ENCODE assay signal across 10 cellular contexts in genomic region chr1:184752656-184753055, GRCh38. TPM values are rescaled to one million over a fixed set of nuclear protein-coding genes. Genes with fewer than 3 reads are reported as not detected.
DNase-seq lines count a peak whose midpoint lies in the region; ATAC-seq and TF ChIP-seq lines count a peak whose summit lies in the region.
"Had no signal": no experiment of that assay in that cellular context is flagged by ENCODE, and none has a peak within 500 bp of the region (broad histone marks: within the 10 kb centered on the region; RNA-seq: fewer than 3 reads in every experiment).

No MANE protein-coding gene starts in this region.

- no peaks in the 10 kb centered on the region for H3K9me2 ChIP-seq in OCI-LY7 (ENCODE audit: insufficient read depth, low read length)

- POLR2A ChIA-PET in OCI-LY7 (lab: Charles Lee): interaction anchor here (0.6 to 4.2 kb wide), 7 partner anchors 15 to 794 kb away, joined by 3 to 17 read pairs (median 3); no protein-coding TSS in a partner anchor

- H3K79me2 ChIP-seq in OCI-LY7 (ENCODE audit: insufficient read depth, low read depth, low read length): peaks cover 17% of the 10 kb centered on the region; the same call in 1 of the 2 replicates

- H3K36me3 ChIP-seq in OCI-LY7 (ENCODE audit: insufficient read depth, low read length): no peaks in the 10 kb centered on the region

- peak overlapping the region; percentile 81 for H3K4me3 ChIP-seq in OCI-LY7 (ENCODE audit: low read depth, low read length, poor library complexity, severe bottlenecking)

- peak overlapping the region; percentile 97 for H3K27ac Mint-ChIP-seq in activated T-cell treated with anti-CD3 and anti-CD28 coated beads, Interleukin-2, amount 50 U/mL, for 24 hours
- peak overlapping the region in 2 of 5 experiments; percentile 81 to 93 for H3K27ac Mint-ChIP-seq in brain
- no peak overlapping the region for H3K27ac Mint-ChIP-seq in stimulated activated naive CD8-positive, alpha-beta T cell treated with anti-CD3 and anti-CD28 coated beads, Interleukin-15, amount 100 ng/mL, for 72 hours

- peak overlapping the region; percentile 86 for H3K4me3 Mint-ChIP-seq in activated T-cell treated with anti-CD3 and anti-CD28 coated beads, Interleukin-2, amount 50 U/mL, for 24 hours
- H3K4me3 Mint-ChIP-seq in brain: peak overlapping the region; percentile 89 to 97 (median 96)
- peak overlapping the region; percentile 88 to 99 for H3K4me3 Mint-ChIP-seq in stimulated activated naive CD8-positive, alpha-beta T cell treated with anti-CD3 and anti-CD28 coated beads, Interleukin-15, amount 100 ng/mL, for 72 hours

- no peak for DNase-seq in activated T-cell treated with anti-CD3 and anti-CD28 coated beads, Interleukin-2, amount 50 U/mL, for 24 hours
- no peak for DNase-seq in activated T-cell treated with anti-CD3 and anti-CD28 coated beads, Interleukin-2, amount 50 U/mL, for 48 hours
- no peak for DNase-seq in OCI-LY7 (ENCODE audit: low spot score)
- no peak for DNase-seq in stimulated activated naive CD8-positive, alpha-beta T cell treated with anti-CD3 and anti-CD28 coated beads, Interleukin-15, amount 100 ng/mL, for 72 hours
- DNase-seq in hippocampal formation (lab: John Stamatoyannopoulos, UW): no peak
- DNase-seq in GM19240 (ENCODE audit: insufficient read length, low spot score): no peak
- DNase-seq in kidney glomerular epithelial cell (lab: John Stamatoyannopoulos, UW): no peak
- DNase-seq: HCEC 1CT had no signal

- no peaks in the 10 kb centered on the region for H3K9me3 ChIP-seq in OCI-LY7 (ENCODE audit: low read length)

- H2AFZ ChIP-seq in OCI-LY7 (ENCODE audit: low read length): no peak overlapping the region

- H3K9me3 Mint-ChIP-seq in activated T-cell treated with anti-CD3 and anti-CD28 coated beads, Interleukin-2, amount 50 U/mL, for 24 hours: no peaks in the 10 kb centered on the region
- H3K9me3 Mint-ChIP-seq in brain: no peaks in the 10 kb centered on the region
- no peaks in the 10 kb centered on the region for H3K9me3 Mint-ChIP-seq in stimulated activated naive CD8-positive, alpha-beta T cell treated with anti-CD3 and anti-CD28 coated beads, Interleukin-15, amount 100 ng/mL, for 72 hours

- no peak for ATAC-seq in stimulated activated naive CD8-positive, alpha-beta T cell treated with anti-CD3 and anti-CD28 coated beads, Interleukin-15, amount 100 ng/mL, for 72 hours
- ATAC-seq: activated CD4-positive, CD25-positive, alpha-beta regulatory T cell treated with anti-CD3 and anti-CD28 coated beads, Interleukin-2, amount 50 U/mL, for 24 hours had no signal

- TF ChIP-seq CTCF in OCI-LY7 (conservative IDR thresholded peaks at IDR 0.05; ENCODE audit: low read length) (no peak), brain (conservative IDR thresholded peaks at IDR 0.05) (no peak)

- peak overlapping the region; percentile 80 for H3K4me2 ChIP-seq in OCI-LY7 (ENCODE audit: low read length)

- CTCF ChIA-PET in OCI-LY7 (lab: Charles Lee; ENCODE audit: unreplicated experiment): no interaction called here

- H3K36me3 Mint-ChIP-seq in activated T-cell treated with anti-CD3 and anti-CD28 coated beads, Interleukin-2, amount 50 U/mL, for 24 hours (ENCODE audit: low read depth): peaks cover 41% of the 10 kb centered on the region
- H3K36me3 Mint-ChIP-seq in brain: no peaks in the 10 kb centered on the region

- peaks cover 56% of the 10 kb centered on the region for H3K4me1 Mint-ChIP-seq in activated T-cell treated with anti-CD3 and anti-CD28 coated beads, Interleukin-2, amount 50 U/mL, for 24 hours (ENCODE audit: low read depth)
- H3K4me1 Mint-ChIP-seq in brain: peaks cover 58% of the 10 kb centered on the region
- H3K4me1 Mint-ChIP-seq in stimulated activated naive CD8-positive, alpha-beta T cell treated with anti-CD3 and anti-CD28 coated beads, Interleukin-15, amount 100 ng/mL, for 72 hours: peaks cover 28% of the 10 kb centered on the region

- no peak overlapping the region for H3K27ac ChIP-seq in OCI-LY7 (ENCODE audit: low read depth, low read length, poor library complexity, severe bottlenecking)

- BruUV-seq in OCI-LY7 (replicated peaks; lab: Mats Ljungman, UMichigan): no TSS peak

- peaks cover 23% of the 10 kb centered on the region for H3K4me1 ChIP-seq in OCI-LY7 (ENCODE audit: insufficient read depth, low read length, poor library complexity, severe bottlenecking)

- H3K27me3 Mint-ChIP-seq in activated T-cell treated with anti-CD3 and anti-CD28 coated beads, Interleukin-2, amount 50 U/mL, for 24 hours: peaks cover 3% of the 10 kb centered on the region
- peaks cover 21% of the 10 kb centered on the region for H3K27me3 Mint-ChIP-seq in brain
- peaks cover 14% of the 10 kb centered on the region for H3K27me3 Mint-ChIP-seq in stimulated activated naive CD8-positive, alpha-beta T cell treated with anti-CD3 and anti-CD28 coated beads, Interleukin-15, amount 100 ng/mL, for 72 hours

- intact Hi-C loops in OCI-LY7 (cut with micrococcal nuclease; ENCODE audit: unreplicated experiment): loop anchor here (5.0 kb wide), 3 partner anchors 295 to 565 kb away; partner anchors contain the start of genes IVNS1ABP, RNF2, SWT1 and TRMT1L

- no peaks in the 10 kb centered on the region for H4K20me1 ChIP-seq in OCI-LY7 (ENCODE audit: insufficient read depth, low read length)

RNA-seq across cellular contexts. Expression of gene EDEM3, which starts 2.0 kb away (rescaled TPM):
- 15.7 and 19.5 TPM in 2 replicates for total RNA-seq in OCI-LY7 (2014; rRNA removed; shearing (Covaris generic))
- total RNA-seq in OCI-LY7 (2022): 27.4 and 27.7 TPM in 2 replicates
- polyA plus RNA-seq in brain (ENCODE audit: insufficient read depth, low read depth, low replicate concordance): 2.6 TPM
